In the genomic region with DNA sequence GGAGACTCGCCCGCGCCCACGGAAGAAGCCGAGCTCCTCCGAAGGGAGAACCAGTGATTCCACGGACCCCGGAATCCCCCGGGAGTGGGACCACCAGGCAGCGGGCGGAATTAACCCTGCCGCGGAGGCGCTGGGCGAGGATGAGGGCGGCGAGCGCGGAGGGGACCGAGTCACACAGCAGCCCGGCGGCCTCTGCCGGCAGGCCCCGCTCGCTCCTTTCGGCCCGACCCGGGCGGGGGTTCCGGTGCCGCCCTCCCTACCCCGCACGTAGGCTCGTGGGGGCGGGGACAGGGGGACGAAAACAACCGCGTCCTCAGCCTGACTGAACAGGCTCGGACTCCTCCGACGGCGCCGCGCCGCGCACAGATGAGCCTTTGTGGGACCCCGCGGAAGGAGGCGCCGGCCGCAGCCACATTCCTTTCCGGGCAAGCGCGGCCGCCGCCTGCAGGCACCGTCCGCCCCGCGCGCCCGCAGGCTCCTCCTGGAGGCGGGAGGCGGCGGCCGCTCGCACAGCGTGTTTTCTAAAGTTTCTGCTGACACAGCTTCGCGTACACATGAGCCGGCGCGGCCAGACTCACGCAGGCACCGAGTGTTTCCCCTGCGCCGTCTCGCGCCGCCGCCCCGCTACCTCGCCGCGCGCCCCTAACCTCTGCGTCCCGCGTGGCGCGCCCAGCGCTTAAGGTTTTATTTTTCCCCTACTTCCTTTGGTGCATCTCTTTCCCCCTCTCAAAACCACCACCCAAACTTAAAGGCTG, we compare ENCODE assay signal across 1 cellular context.
A peak's percentile ranks its signal among the peaks of the same experiment; 100 is the strongest.
TF ChIP-seq lines count a peak whose summit lies in the region.

No MANE protein-coding gene starts in this region.

TF ChIP-seq in HepG2, 621 proteins besides CTCF, POLR2A, EP300 and RAD21 (continued from another document and continues in another):
- TF ChIP-seq, protein P1, sequence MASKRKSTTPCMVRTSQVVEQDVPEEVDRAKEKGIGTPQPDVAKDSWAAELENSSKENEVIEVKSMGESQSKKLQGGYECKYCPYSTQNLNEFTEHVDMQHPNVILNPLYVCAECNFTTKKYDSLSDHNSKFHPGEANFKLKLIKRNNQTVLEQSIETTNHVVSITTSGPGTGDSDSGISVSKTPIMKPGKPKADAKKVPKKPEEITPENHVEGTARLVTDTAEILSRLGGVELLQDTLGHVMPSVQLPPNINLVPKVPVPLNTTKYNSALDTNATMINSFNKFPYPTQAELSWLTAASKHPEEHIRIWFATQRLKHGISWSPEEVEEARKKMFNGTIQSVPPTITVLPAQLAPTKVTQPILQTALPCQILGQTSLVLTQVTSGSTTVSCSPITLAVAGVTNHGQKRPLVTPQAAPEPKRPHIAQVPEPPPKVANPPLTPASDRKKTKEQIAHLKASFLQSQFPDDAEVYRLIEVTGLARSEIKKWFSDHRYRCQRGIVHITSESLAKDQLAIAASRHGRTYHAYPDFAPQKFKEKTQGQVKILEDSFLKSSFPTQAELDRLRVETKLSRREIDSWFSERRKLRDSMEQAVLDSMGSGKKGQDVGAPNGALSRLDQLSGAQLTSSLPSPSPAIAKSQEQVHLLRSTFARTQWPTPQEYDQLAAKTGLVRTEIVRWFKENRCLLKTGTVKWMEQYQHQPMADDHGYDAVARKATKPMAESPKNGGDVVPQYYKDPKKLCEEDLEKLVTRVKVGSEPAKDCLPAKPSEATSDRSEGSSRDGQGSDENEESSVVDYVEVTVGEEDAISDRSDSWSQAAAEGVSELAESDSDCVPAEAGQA (IDR thresholded peaks at IDR 0.05; ENCODE audit: low read depth): peak; percentile 69; the same call in 1 of the 2 replicates
- TF ChIP-seq, protein P1 (CRISPR knock-in tag; IDR thresholded peaks at IDR 0.05; ENCODE audit: borderline replicate concordance): peak; percentile 55
- TF ChIP-seq, protein P2, sequence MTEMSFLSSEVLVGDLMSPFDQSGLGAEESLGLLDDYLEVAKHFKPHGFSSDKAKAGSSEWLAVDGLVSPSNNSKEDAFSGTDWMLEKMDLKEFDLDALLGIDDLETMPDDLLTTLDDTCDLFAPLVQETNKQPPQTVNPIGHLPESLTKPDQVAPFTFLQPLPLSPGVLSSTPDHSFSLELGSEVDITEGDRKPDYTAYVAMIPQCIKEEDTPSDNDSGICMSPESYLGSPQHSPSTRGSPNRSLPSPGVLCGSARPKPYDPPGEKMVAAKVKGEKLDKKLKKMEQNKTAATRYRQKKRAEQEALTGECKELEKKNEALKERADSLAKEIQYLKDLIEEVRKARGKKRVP (CRISPR knock-in tag; IDR thresholded peaks at IDR 0.05): peak in 1 of 2 experiments; percentile 59; a peak in 1 of 4 replicates
- TF ChIP-seq ZNF180 (CRISPR knock-in tag; IDR thresholded peaks at IDR 0.05; ENCODE audit: borderline replicate concordance, low read depth) (no peak), CBX1 (IDR thresholded peaks at IDR 0.05; ENCODE audit: low read depth) (peak; percentile 82), DPF2 (CRISPR knock-in tag; IDR thresholded peaks at IDR 0.05; ENCODE audit: borderline replicate concordance, low read depth) (no peak; the same call in 1 of the 2 replicates), SMYD3 (CRISPR knock-in tag; IDR thresholded peaks at IDR 0.05) (no peak), ZNF367 (CRISPR knock-in tag; IDR thresholded peaks at IDR 0.05; ENCODE audit: borderline replicate concordance) (peak; percentile 22; the same call in 1 of the 2 replicates), SP4 (CRISPR knock-in tag; IDR thresholded peaks at IDR 0.05) (peak; percentile 87), ZNF616 (CRISPR knock-in tag; IDR thresholded peaks at IDR 0.05; ENCODE audit: low read depth) (no peak), KAT7 (CRISPR knock-in tag; IDR thresholded peaks at IDR 0.05; ENCODE audit: borderline replicate concordance) (no peak), NR2F2 (IDR thresholded peaks at IDR 0.05; ENCODE audit: borderline replicate concordance, low read depth) (peak; percentile 57; the same call in 1 of the 2 replicates), CREB1 (IDR thresholded peaks at IDR 0.05) (peak; percentile 57), CREB1 (CRISPR knock-in tag; IDR thresholded peaks at IDR 0.05) (no peak), ZNF343 (CRISPR knock-in tag; IDR thresholded peaks at IDR 0.05) (peak; percentile 86; the same call in 1 of the 2 replicates), NPAS2 (CRISPR knock-in tag; IDR thresholded peaks at IDR 0.05; ENCODE audit: borderline replicate concordance) (no peak), KLF6 (CRISPR knock-in tag; IDR thresholded peaks at IDR 0.05) (peak; percentile 93), ZNF615 (CRISPR knock-in tag; IDR thresholded peaks at IDR 0.05; ENCODE audit: borderline replicate concordance) (peak; percentile 77), BRCA1 (CRISPR knock-in tag; IDR thresholded peaks at IDR 0.05) (0 out of 2 replicates have a peak, but pooled peaks have one; percentile 23), ZNF460 (CRISPR knock-in tag; IDR thresholded peaks at IDR 0.05; ENCODE audit: borderline replicate concordance) (no peak), ZNF331 (CRISPR knock-in tag; IDR thresholded peaks at IDR 0.05) (peak; percentile 93), SRSF4 (IDR thresholded peaks at IDR 0.05; ENCODE audit: low read depth, low read length, poor library complexity, severe bottlenecking) (no peak), ZKSCAN1 (IDR thresholded peaks at IDR 0.05; ENCODE audit: low read length) (no peak), REPIN1 (CRISPR knock-in tag; IDR thresholded peaks at IDR 0.05; ENCODE audit: borderline replicate concordance, low read depth) (peak; percentile 66), ZNF256 (CRISPR knock-in tag; conservative IDR thresholded peaks at IDR 0.05) (peak; percentile 29; the same call in 1 of the 2 replicates), SMAD9 (CRISPR knock-in tag; IDR thresholded peaks at IDR 0.05) (peak; percentile 46; the same call in 1 of the 2 replicates), ZNF777 (CRISPR knock-in tag; IDR thresholded peaks at IDR 0.05) (peak; percentile 98), ZNF446 (CRISPR knock-in tag; IDR thresholded peaks at IDR 0.05) (no peak; the same call in 1 of the 2 replicates), ZNF224 (CRISPR knock-in tag; IDR thresholded peaks at IDR 0.05) (no peak; the same call in 1 of the 2 replicates)
- TF ChIP-seq, protein P3, sequence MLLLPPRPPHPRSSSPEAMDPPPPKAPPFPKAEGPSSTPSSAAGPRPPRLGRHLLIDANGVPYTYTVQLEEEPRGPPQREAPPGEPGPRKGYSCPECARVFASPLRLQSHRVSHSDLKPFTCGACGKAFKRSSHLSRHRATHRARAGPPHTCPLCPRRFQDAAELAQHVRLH (CRISPR knock-in tag; IDR thresholded peaks at IDR 0.05; ENCODE audit: borderline replicate concordance, low read depth): peak; percentile 92; the same call in 1 of the 2 replicates
- TF ChIP-seq, protein P4, sequence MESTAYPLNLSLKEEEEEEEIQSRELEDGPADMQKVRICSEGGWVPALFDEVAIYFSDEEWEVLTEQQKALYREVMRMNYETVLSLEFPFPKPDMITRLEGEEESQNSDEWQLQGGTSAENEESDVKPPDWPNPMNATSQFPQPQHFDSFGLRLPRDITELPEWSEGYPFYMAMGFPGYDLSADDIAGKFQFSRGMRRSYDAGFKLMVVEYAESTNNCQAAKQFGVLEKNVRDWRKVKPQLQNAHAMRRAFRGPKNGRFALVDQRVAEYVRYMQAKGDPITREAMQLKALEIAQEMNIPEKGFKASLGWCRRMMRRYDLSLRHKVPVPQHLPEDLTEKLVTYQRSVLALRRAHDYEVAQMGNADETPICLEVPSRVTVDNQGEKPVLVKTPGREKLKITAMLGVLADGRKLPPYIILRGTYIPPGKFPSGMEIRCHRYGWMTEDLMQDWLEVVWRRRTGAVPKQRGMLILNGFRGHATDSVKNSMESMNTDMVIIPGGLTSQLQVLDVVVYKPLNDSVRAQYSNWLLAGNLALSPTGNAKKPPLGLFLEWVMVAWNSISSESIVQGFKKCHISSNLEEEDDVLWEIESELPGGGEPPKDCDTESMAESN (CRISPR knock-in tag; conservative IDR thresholded peaks at IDR 0.05): no peak; the same call in none of the 2 replicates
- TF ChIP-seq, protein P5, sequence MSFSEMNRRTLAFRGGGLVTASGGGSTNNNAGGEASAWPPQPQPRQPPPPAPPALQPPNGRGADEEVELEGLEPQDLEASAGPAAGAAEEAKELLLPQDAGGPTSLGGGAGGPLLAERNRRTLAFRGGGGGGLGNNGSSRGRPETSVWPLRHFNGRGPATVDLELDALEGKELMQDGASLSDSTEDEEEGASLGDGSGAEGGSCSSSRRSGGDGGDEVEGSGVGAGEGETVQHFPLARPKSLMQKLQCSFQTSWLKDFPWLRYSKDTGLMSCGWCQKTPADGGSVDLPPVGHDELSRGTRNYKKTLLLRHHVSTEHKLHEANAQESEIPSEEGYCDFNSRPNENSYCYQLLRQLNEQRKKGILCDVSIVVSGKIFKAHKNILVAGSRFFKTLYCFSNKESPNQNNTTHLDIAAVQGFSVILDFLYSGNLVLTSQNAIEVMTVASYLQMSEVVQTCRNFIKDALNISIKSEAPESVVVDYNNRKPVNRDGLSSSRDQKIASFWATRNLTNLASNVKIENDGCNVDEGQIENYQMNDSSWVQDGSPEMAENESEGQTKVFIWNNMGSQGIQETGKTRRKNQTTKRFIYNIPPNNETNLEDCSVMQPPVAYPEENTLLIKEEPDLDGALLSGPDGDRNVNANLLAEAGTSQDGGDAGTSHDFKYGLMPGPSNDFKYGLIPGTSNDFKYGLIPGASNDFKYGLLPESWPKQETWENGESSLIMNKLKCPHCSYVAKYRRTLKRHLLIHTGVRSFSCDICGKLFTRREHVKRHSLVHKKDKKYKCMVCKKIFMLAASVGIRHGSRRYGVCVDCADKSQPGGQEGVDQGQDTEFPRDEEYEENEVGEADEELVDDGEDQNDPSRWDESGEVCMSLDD (CRISPR knock-in tag; IDR thresholded peaks at IDR 0.05; ENCODE audit: borderline replicate concordance): 0 out of 2 replicates have a peak, but pooled peaks have one; percentile 53
- TF ChIP-seq, protein P6, sequence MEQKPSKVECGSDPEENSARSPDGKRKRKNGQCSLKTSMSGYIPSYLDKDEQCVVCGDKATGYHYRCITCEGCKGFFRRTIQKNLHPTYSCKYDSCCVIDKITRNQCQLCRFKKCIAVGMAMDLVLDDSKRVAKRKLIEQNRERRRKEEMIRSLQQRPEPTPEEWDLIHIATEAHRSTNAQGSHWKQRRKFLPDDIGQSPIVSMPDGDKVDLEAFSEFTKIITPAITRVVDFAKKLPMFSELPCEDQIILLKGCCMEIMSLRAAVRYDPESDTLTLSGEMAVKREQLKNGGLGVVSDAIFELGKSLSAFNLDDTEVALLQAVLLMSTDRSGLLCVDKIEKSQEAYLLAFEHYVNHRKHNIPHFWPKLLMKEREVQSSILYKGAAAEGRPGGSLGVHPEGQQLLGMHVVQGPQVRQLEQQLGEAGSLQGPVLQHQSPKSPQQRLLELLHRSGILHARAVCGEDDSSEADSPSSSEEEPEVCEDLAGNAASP (CRISPR knock-in tag; IDR thresholded peaks at IDR 0.05; ENCODE audit: borderline replicate concordance): no peak
- TF ChIP-seq, protein P7, sequence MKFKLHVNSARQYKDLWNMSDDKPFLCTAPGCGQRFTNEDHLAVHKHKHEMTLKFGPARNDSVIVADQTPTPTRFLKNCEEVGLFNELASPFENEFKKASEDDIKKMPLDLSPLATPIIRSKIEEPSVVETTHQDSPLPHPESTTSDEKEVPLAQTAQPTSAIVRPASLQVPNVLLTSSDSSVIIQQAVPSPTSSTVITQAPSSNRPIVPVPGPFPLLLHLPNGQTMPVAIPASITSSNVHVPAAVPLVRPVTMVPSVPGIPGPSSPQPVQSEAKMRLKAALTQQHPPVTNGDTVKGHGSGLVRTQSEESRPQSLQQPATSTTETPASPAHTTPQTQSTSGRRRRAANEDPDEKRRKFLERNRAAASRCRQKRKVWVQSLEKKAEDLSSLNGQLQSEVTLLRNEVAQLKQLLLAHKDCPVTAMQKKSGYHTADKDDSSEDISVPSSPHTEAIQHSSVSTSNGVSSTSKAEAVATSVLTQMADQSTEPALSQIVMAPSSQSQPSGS (CRISPR knock-in tag; IDR thresholded peaks at IDR 0.05): peak; percentile 83
- TF ChIP-seq, protein P8, sequence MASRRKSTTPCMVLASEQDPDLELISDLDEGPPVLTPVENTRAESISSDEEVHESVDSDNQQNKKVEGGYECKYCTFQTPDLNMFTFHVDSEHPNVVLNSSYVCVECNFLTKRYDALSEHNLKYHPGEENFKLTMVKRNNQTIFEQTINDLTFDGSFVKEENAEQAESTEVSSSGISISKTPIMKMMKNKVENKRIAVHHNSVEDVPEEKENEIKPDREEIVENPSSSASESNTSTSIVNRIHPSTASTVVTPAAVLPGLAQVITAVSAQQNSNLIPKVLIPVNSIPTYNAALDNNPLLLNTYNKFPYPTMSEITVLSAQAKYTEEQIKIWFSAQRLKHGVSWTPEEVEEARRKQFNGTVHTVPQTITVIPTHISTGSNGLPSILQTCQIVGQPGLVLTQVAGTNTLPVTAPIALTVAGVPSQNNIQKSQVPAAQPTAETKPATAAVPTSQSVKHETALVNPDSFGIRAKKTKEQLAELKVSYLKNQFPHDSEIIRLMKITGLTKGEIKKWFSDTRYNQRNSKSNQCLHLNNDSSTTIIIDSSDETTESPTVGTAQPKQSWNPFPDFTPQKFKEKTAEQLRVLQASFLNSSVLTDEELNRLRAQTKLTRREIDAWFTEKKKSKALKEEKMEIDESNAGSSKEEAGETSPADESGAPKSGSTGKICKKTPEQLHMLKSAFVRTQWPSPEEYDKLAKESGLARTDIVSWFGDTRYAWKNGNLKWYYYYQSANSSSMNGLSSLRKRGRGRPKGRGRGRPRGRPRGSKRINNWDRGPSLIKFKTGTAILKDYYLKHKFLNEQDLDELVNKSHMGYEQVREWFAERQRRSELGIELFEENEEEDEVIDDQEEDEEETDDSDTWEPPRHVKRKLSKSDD (CRISPR knock-in tag; IDR thresholded peaks at IDR 0.05; ENCODE audit: low read depth): peak; percentile 79
